In genomic region chr3:127410137-127410488, GRCh38 we compare ENCODE assay signal across 28 cellular contexts.
"Had no signal": no experiment of that assay in that cellular context is flagged by ENCODE, and none has a peak within 500 bp of the region (broad histone marks: within the 10 kb centered on the region; RNA-seq: fewer than 3 reads in every experiment).

No MANE protein-coding gene starts in this region.

- H3K36me3 ChIP-seq: left ventricle myocardium inferior, neutrophil, pancreas, thoracic aorta had no signal

- ATAC-seq: activated CD4-positive, CD25-positive, alpha-beta regulatory T cell treated with anti-CD3 and anti-CD28 coated beads, Interleukin-2, amount 50 U/mL, for 24 hours; activated CD8-positive, alpha-beta T cell treated with anti-CD3 and anti-CD28 coated beads for 36 hours; activated naive CD8-positive, alpha-beta T cell treated with anti-CD3 and anti-CD28 coated beads, Interleukin-2, amount 50 U/mL, for 24 hours; activated T-cell treated with anti-CD3 and anti-CD28 coated beads, Interleukin-2, amount 50 U/mL, for 4 hours; foreskin keratinocyte; naive thymus-derived CD8-positive, alpha-beta T cell; pancreas; psoas muscle; right cardiac atrium; stimulated activated naive B cell treated with anti-CD40 and anti-IgM and Interleukin-4, amounts not matched to agents 10 μg/mL and 1 μg/mL and 100 μg/mL, for 72 hours had no signal

- H3K4me3 Mint-ChIP-seq: activated CD4-positive, alpha-beta T cell treated with anti-CD3 and anti-CD28 coated beads, Interleukin-2, amount 10 ng/mL, durations not matched to agents 7 days and 5 days; activated CD8-positive, alpha-beta T cell treated with anti-CD3 and anti-CD28 coated beads for 36 hours; activated naive CD8-positive, alpha-beta T cell treated with anti-CD3 and anti-CD28 coated beads, Interleukin-2, amount 50 U/mL, for 24 hours; activated T-cell treated with anti-CD3 and anti-CD28 coated beads, Interleukin-2, amount 50 U/mL, for 4 hours; dendritic cell treated with granulocyte-macrophage colony-stimulating factor and Interleukin-4, amounts not matched to agents 40 ng/mL and 50 ng/mL, for 4 days; mesothelial cell of epicardium; naive thymus-derived CD8-positive, alpha-beta T cell; stimulated activated naive B cell treated with anti-CD40 and anti-IgM and Interleukin-4, amounts not matched to agents 10 μg/mL and 1 μg/mL and 100 μg/mL, for 72 hours; T-cell; T-helper 2 cell treated with Interferon-gamma antibody and Interleukin-4, amounts not matched to agents 5 μg/mL and 100 μg/mL, for 36 hours; type B pancreatic cell had no signal

- H3K27ac Mint-ChIP-seq: activated CD4-positive, alpha-beta T cell treated with anti-CD3 and anti-CD28 coated beads, Interleukin-2, amount 10 ng/mL, durations not matched to agents 7 days and 5 days; activated CD8-positive, alpha-beta T cell treated with anti-CD3 and anti-CD28 coated beads for 36 hours; activated naive CD8-positive, alpha-beta T cell treated with anti-CD3 and anti-CD28 coated beads, Interleukin-2, amount 50 U/mL, for 24 hours; dendritic cell treated with granulocyte-macrophage colony-stimulating factor and Interleukin-4, amounts not matched to agents 40 ng/mL and 50 ng/mL, for 4 days; mesothelial cell of epicardium; naive thymus-derived CD8-positive, alpha-beta T cell; stimulated activated naive B cell treated with anti-CD40 and anti-IgM and Interleukin-4, amounts not matched to agents 10 μg/mL and 1 μg/mL and 100 μg/mL, for 72 hours; T-cell; T-helper 2 cell treated with Interferon-gamma antibody and Interleukin-4, amounts not matched to agents 5 μg/mL and 100 μg/mL, for 36 hours; type B pancreatic cell had no signal

- H3K9ac ChIP-seq: SK-N-SH had no signal

- H3K4me1 Mint-ChIP-seq: activated CD4-positive, alpha-beta T cell treated with anti-CD3 and anti-CD28 coated beads, Interleukin-2, amount 10 ng/mL, durations not matched to agents 7 days and 5 days; activated naive CD8-positive, alpha-beta T cell treated with anti-CD3 and anti-CD28 coated beads, Interleukin-2, amount 50 U/mL, for 24 hours; mesothelial cell of epicardium; stimulated activated naive B cell treated with anti-CD40 and anti-IgM and Interleukin-4, amounts not matched to agents 10 μg/mL and 1 μg/mL and 100 μg/mL, for 72 hours; T-cell had no signal

- H3K9me3 Mint-ChIP-seq: activated CD4-positive, alpha-beta T cell treated with anti-CD3 and anti-CD28 coated beads, Interleukin-2, amount 10 ng/mL, durations not matched to agents 7 days and 5 days; activated CD8-positive, alpha-beta T cell treated with anti-CD3 and anti-CD28 coated beads for 36 hours; activated naive CD8-positive, alpha-beta T cell treated with anti-CD3 and anti-CD28 coated beads, Interleukin-2, amount 50 U/mL, for 24 hours; activated T-cell treated with anti-CD3 and anti-CD28 coated beads, Interleukin-2, amount 50 U/mL, for 4 hours; dendritic cell treated with granulocyte-macrophage colony-stimulating factor and Interleukin-4, amounts not matched to agents 40 ng/mL and 50 ng/mL, for 4 days; mesothelial cell of epicardium; naive thymus-derived CD8-positive, alpha-beta T cell; T-cell; T-helper 2 cell treated with Interferon-gamma antibody and Interleukin-4, amounts not matched to agents 5 μg/mL and 100 μg/mL, for 36 hours; type B pancreatic cell had no signal

- DNase-seq: activated CD4-positive, alpha-beta T cell treated with anti-CD3 and anti-CD28 coated beads, Interleukin-2, amount 10 ng/mL, durations not matched to agents 7 days and 5 days; activated CD8-positive, alpha-beta T cell treated with anti-CD3 and anti-CD28 coated beads for 36 hours; activated gamma-delta T cell; activated naive CD4-positive, alpha-beta T cell treated with anti-CD3 and anti-CD28 coated beads, Interleukin-2, amount 50 U/mL, for 16 hours; activated naive CD8-positive, alpha-beta T cell treated with anti-CD3 and anti-CD28 coated beads, Interleukin-2, amount 50 U/mL, for 24 hours; activated T-cell treated with anti-CD3 and anti-CD28 coated beads, Interleukin-2, amount 50 U/mL, for 4 hours; effector CD8-positive, alpha-beta T cell; foreskin keratinocyte; mammary epithelial cell; naive thymus-derived CD8-positive, alpha-beta T cell; right cardiac atrium; stimulated activated CD8-positive, alpha-beta memory T cell treated with anti-CD3 and anti-CD28 coated beads, Interleukin-4, amount 100 ng/mL, for 48 hours; stimulated activated naive B cell treated with anti-CD40 and anti-IgM and Interleukin-4, amounts not matched to agents 10 μg/mL and 1 μg/mL and 100 μg/mL, for 72 hours; T-cell had no signal

- H3K36me3 Mint-ChIP-seq: mesothelial cell of epicardium; naive thymus-derived CD8-positive, alpha-beta T cell; stimulated activated naive B cell treated with anti-CD40 and anti-IgM and Interleukin-4, amounts not matched to agents 10 μg/mL and 1 μg/mL and 100 μg/mL, for 72 hours; T-cell; type B pancreatic cell had no signal

- H3K9me3 ChIP-seq: left ventricle myocardium inferior, neutrophil, pancreas, psoas muscle, SK-N-SH, thoracic aorta had no signal

- H3K27ac ChIP-seq: foreskin keratinocyte, hepatocyte, left ventricle myocardium inferior, neutrophil, pancreas, psoas muscle, skin epidermis, thoracic aorta, VCaP had no signal

- H3K4me1 ChIP-seq: foreskin keratinocyte, left ventricle myocardium inferior, pancreas, psoas muscle had no signal

- H3K27me3 ChIP-seq: hepatocyte, pancreas had no signal

- H3K4me2 ChIP-seq: hepatocyte, SK-N-SH had no signal

- H3K4me3 ChIP-seq: hepatocyte, left ventricle myocardium inferior, pancreas, psoas muscle, skin epidermis, thoracic aorta had no signal
